In genomic region chr13:21672811-21673591, GRCh38 we compare ENCODE assay signal across 8 cellular contexts. TPM values are rescaled to one million over a fixed set of nuclear protein-coding genes. Genes with fewer than 3 reads are reported as not detected.
A peak's percentile ranks its signal among the peaks of the same experiment; 100 is the strongest.
DNase-seq lines count a peak whose midpoint lies in the region; ATAC-seq and TF ChIP-seq lines count a peak whose summit lies in the region.

No MANE protein-coding gene starts in this region.

- H3K4me3 ChIP-seq in KMS-11 (IDR thresholded peaks at IDR 0.05; ENCODE audit: insufficient read depth, low read depth, low read length): no peak overlapping the region
- H3K4me3 ChIP-seq in neural progenitor cell: peak overlapping the region; percentile 88

- H3K27me3 Mint-ChIP-seq in Calu3 (ENCODE audit: unreplicated experiment) (peaks cover 84% of the 10 kb centered on the region), neural progenitor cell (ENCODE audit: insufficient read depth, low read depth) (peaks cover 32% of the 10 kb centered on the region)

- H2AFZ ChIP-seq in KMS-11 (ENCODE audit: low read depth) (peak overlapping the region; percentile 57; the same call in 1 of the 2 replicates), neural progenitor cell (replicated peaks) (peak overlapping the region; percentile 74)

- H3K4me1 ChIP-seq in KMS-11 (ENCODE audit: low read depth, poor library complexity, severe bottlenecking) (peaks cover 30% of the 10 kb centered on the region), neural progenitor cell (peaks cover 29% of the 10 kb centered on the region)

- H3K27ac ChIP-seq in KMS-11 (no peak overlapping the region), neural progenitor cell (no peak overlapping the region)

- no peaks in the 10 kb centered on the region for H4K20me1 ChIP-seq in KMS-11 (ENCODE audit: insufficient read depth)
- H4K20me1 ChIP-seq in neural progenitor cell (ENCODE audit: low read depth): peaks cover 29% of the 10 kb centered on the region

- CTCF ChIA-PET in Calu3 (lab: Charles Lee): interaction anchor here (0.7 to 0.9 kb wide), 3 partner anchors 9 to 50 kb away, joined by 3 read pairs; no protein-coding TSS in a partner anchor

- no peaks in the 10 kb centered on the region for H3K9me3 Mint-ChIP-seq in Calu3 (ENCODE audit: low read depth, unreplicated experiment)
- no peaks in the 10 kb centered on the region for H3K9me3 Mint-ChIP-seq in neural progenitor cell

- H3F3A ChIP-seq in neural progenitor cell (ENCODE audit: low read depth): peaks cover 45% of the 10 kb centered on the region

- H3K79me2 ChIP-seq in KMS-11 (ENCODE audit: insufficient read depth, low read depth) (no peaks in the 10 kb centered on the region), neural progenitor cell (ENCODE audit: low read depth) (no peaks in the 10 kb centered on the region)

- H3K4me1 Mint-ChIP-seq in Calu3 (ENCODE audit: low read depth, unreplicated experiment) (peaks cover 10% of the 10 kb centered on the region), neural progenitor cell (peaks cover 41% of the 10 kb centered on the region)

- intact Hi-C loops in Calu3 (cut with micrococcal nuclease; ENCODE audit: unreplicated experiment): loop anchor here (10.0 kb wide), 1 partner anchor 152 kb away; no protein-coding TSS in a partner anchor

- H3K4me3 Mint-ChIP-seq in Calu3 (ENCODE audit: low read depth, unreplicated experiment) (peak overlapping the region; percentile 73), neural progenitor cell (peak overlapping the region; percentile 90)

- H3K36me3 ChIP-seq in KMS-11 (ENCODE audit: insufficient read depth) (no peaks in the 10 kb centered on the region), neural progenitor cell (no peaks in the 10 kb centered on the region)

- H3K9me3 ChIP-seq in neural progenitor cell (ENCODE audit: low read depth): no peaks in the 10 kb centered on the region

- H3K36me3 Mint-ChIP-seq in Calu3 (ENCODE audit: insufficient read depth, unreplicated experiment) (peaks cover 22% of the 10 kb centered on the region), neural progenitor cell (no peaks in the 10 kb centered on the region)

- peak overlapping the region; percentile 84 for H3K4me2 ChIP-seq in KMS-11
- H3K4me2 ChIP-seq in neural progenitor cell: peak overlapping the region; percentile 95

- H3K9ac ChIP-seq in KMS-11 (peak overlapping the region; percentile 37; the same call in 1 of the 2 replicates), neural progenitor cell (no peak overlapping the region)

- BruUV-seq in Calu3 (replicated peaks; lab: Mats Ljungman, UMichigan): no TSS peak

- TF ChIP-seq CTCF in Calu3 (IDR thresholded peaks at IDR 0.05; ENCODE audit: unreplicated experiment): no peak
- TF ChIP-seq CTCF in KMS-11 (conservative IDR thresholded peaks at IDR 0.05; ENCODE audit: low read depth, low read length): no peak
- TF ChIP-seq CTCF in neural progenitor cell (IDR thresholded peaks at IDR 0.05): no peak

- peaks cover 9% of the 10 kb centered on the region; the same call in 1 of the 2 replicates for H3K27me3 ChIP-seq in KMS-11 (ENCODE audit: insufficient read depth, low read depth)
- peaks cover 76% of the 10 kb centered on the region for H3K27me3 ChIP-seq in neural progenitor cell

- ATAC-seq in HG03457 (IDR thresholded peaks at IDR 0.05; ENCODE audit: unreplicated experiment): no peak
- ATAC-seq in GM18858 (IDR thresholded peaks at IDR 0.05; ENCODE audit: unreplicated experiment): no peak
- no peak for ATAC-seq in HG02798 (IDR thresholded peaks at IDR 0.05; ENCODE audit: poor library complexity, unreplicated experiment)

- H3K27ac Mint-ChIP-seq in Calu3 (ENCODE audit: unreplicated experiment) (no peak overlapping the region), neural progenitor cell (no peak overlapping the region)

- DNase-seq in Calu3 (no peak), cerebellum (ENCODE audit: low spot score) (peak; percentile 37), neural progenitor cell (ENCODE audit: low spot score) (peak; percentile 20), NCI-H2171 treated with DMSO at 0.1 percent for 48 hours (lab: John Stamatoyannopoulos, UW) (no peak)

RNA-seq across cellular contexts. Expression of gene FGF9, which starts 2.1 kb away (rescaled TPM):
- total RNA-seq in Calu3 (2022): 0.32 TPM in 1 of 2 replicates, not detected in the other
- total RNA-seq in cerebellum: 21.1 TPM
- total RNA-seq in neural progenitor cell (ENCODE audit: low replicate concordance): 2.1 and 2.4 TPM in 2 replicates

Comparison
In these comparisons a context has a peak if more than half of its experiments do, and no peak if none do; other contexts are left out.
1. DNase-seq: peak in cerebellum (single experiment) and neural progenitor cell (single experiment); none in Calu3 (single experiment) and NCI-H2171 treated with DMSO at 0.1 percent for 48 hours (single experiment).